Comparison of ENCODE assay signal across 16 cellular contexts in the genomic region with DNA sequence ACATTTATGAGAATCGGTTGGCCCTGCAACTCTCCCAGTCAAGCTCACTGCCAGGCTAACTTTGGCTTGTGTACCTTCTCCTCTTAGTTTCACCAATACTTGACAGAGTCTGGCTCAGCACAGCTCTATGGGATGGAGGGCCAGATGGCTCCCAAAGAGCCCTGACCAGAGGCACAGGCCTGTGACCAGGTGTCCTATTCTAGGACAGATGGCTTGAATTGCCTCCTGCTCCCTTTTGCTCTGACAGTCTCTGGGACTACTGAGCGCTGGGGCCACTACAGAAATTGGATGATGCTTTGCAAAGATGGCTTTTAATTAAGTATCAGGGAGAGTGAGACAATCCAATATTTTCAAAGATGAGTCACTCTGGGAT. TPM values are rescaled to one million over a fixed set of nuclear protein-coding genes. Genes with fewer than 3 reads are reported as not detected.
DNase-seq lines count a peak whose midpoint lies in the region; ATAC-seq, FAIRE-seq and TF ChIP-seq lines count a peak whose summit lies in the region.
"Had no signal": no experiment of that assay in that cellular context is flagged by ENCODE, and none has a peak within 500 bp of the region (broad histone marks: within the 10 kb centered on the region; RNA-seq: fewer than 3 reads in every experiment).

No MANE protein-coding gene starts in this region.

- H2BK120ac ChIP-seq in trophoblast cell (ENCODE audit: insufficient read depth, low read length, poor library complexity), result peak overlapping the region; percentile 84

- H3K36me3 Mint-ChIP-seq in HFFc6 (ENCODE audit: low read depth), result no peaks in the 10 kb centered on the region
- H3K36me3 Mint-ChIP-seq: type B pancreatic cell had no signal

- no peaks in the 10 kb centered on the region for H3K27me3 ChIP-seq in SJSA1 (replicated peaks)
- H3K27me3 ChIP-seq in foreskin keratinocyte, result no peaks in the 10 kb centered on the region
- no peaks in the 10 kb centered on the region for H3K27me3 ChIP-seq in trophoblast cell (ENCODE audit: insufficient read depth, low read length)
- H3K27me3 ChIP-seq: gastroesophageal sphincter, SJCRH30 had no signal

- no peak overlapping the region for H3K23ac ChIP-seq in trophoblast cell (ENCODE audit: low read length)

- H3K14ac ChIP-seq in trophoblast cell (ENCODE audit: low read length), result peak overlapping the region; percentile 88

- H3K9me3 ChIP-seq in SJSA1 (replicated peaks) (no peaks in the 10 kb centered on the region), trophoblast cell (ENCODE audit: insufficient read depth, low read depth, low read length) (no peaks in the 10 kb centered on the region)
- H3K9me3 ChIP-seq: gastroesophageal sphincter, SJCRH30 had no signal

- H2AK5ac ChIP-seq in trophoblast cell (ENCODE audit: low read length), result peak overlapping the region; percentile 97

- DNase-seq in HFFc6 (no peak), SJSA1 (ENCODE audit: low read depth in 1 of 2, low spot score in 2 of 2) (no peak), foreskin keratinocyte (no peak), trophoblast cell (no peak), GM12891 (ENCODE audit: insufficient read length, low spot score) (no peak), NCI-H2196 treated with DMSO at 0.1 percent for 48 hours (lab: John Stamatoyannopoulos, UW; ENCODE audit: unreplicated experiment) (no peak), NCI-H510A treated with DMSO at 0.1 percent for 48 hours (lab: John Stamatoyannopoulos, UW) (no peak)
- DNase-seq: activated effector memory CD4-positive, alpha-beta T cell treated with anti-CD3 and anti-CD28 coated beads, Interleukin-2, amount 50 U/mL, for 16 hours; NCI-H1417 treated with DMSO at 0.1 percent for 48 hours; stimulated activated naive CD8-positive, alpha-beta T cell treated with anti-CD3 and anti-CD28 coated beads, Interleukin-15, Interleukin-2, amounts not matched to agents 100 U/mL and 50 U/mL, for 24 hours; T-helper 9 cell had no signal

- H4K91ac ChIP-seq in trophoblast cell (ENCODE audit: low read depth, low read length), result peak overlapping the region; percentile 98

- H3K9ac ChIP-seq in trophoblast cell (ENCODE audit: low read length), result no peak overlapping the region

- H3K36me3 ChIP-seq in SJSA1 (no peaks in the 10 kb centered on the region), trophoblast cell (ENCODE audit: control insufficient read depth in 1 of 2, insufficient read depth in 2 of 2, low read length in 2 of 2) (no peaks in the 10 kb centered on the region)
- H3K36me3 ChIP-seq: gastroesophageal sphincter, SJCRH30 had no signal

- TF ChIP-seq CTCF in HFFc6 (IDR thresholded peaks at IDR 0.05), result no peak
- TF ChIP-seq CTCF in foreskin keratinocyte (conservative IDR thresholded peaks at IDR 0.05), result no peak

- H3K4me1 Mint-ChIP-seq in HFFc6 (ENCODE audit: low read depth), result peaks cover 40% of the 10 kb centered on the region

- ATAC-seq in foreskin keratinocyte, result no peak
- ATAC-seq in HG03571 (IDR thresholded peaks at IDR 0.05; ENCODE audit: unreplicated experiment), result no peak
- ATAC-seq: gastroesophageal sphincter; stimulated activated naive CD8-positive, alpha-beta T cell treated with anti-CD3 and anti-CD28 coated beads, Interleukin-15, Interleukin-2, amounts not matched to agents 100 U/mL and 50 U/mL, for 24 hours had no signal

- H3K4me2 ChIP-seq in trophoblast cell (ENCODE audit: low read length), result peak overlapping the region; percentile 1

- peak overlapping the region; percentile 66 for H3K4me3 Mint-ChIP-seq in HFFc6
- H3K4me3 Mint-ChIP-seq: type B pancreatic cell had no signal

- H3K79me1 ChIP-seq in trophoblast cell (ENCODE audit: low read length), result peaks cover 13% of the 10 kb centered on the region

- FAIRE-seq in GM12891 (lab: Jason Lieb, UNC), result no peak
- FAIRE-seq: endothelial cell of umbilical vein had no signal

- H2BK12ac ChIP-seq in trophoblast cell (ENCODE audit: low read length), result peak overlapping the region; percentile 89

- no peak overlapping the region for H4K8ac ChIP-seq in trophoblast cell (ENCODE audit: low read depth, low read length)

- H3K18ac ChIP-seq in trophoblast cell (ENCODE audit: low read length), result peak overlapping the region; percentile 96

- H3K4me1 ChIP-seq in SJSA1 (replicated peaks) (peaks cover 34% of the 10 kb centered on the region), foreskin keratinocyte (peaks cover 42% of the 10 kb centered on the region), trophoblast cell (ENCODE audit: control insufficient read depth in 1 of 2, insufficient read depth in 2 of 2, low read length in 2 of 2) (peaks cover 6 to 12% of the 10 kb centered on the region in 2 experiments)
- H3K4me1 ChIP-seq: gastroesophageal sphincter had no signal

- peaks cover 2% of the 10 kb centered on the region for H3K79me2 ChIP-seq in trophoblast cell (ENCODE audit: control insufficient read depth, insufficient read depth, low read length, poor library complexity)

- peak overlapping the region; percentile 57 for H3K27ac ChIP-seq in SJSA1
- H3K27ac ChIP-seq in foreskin keratinocyte, result peak overlapping the region; percentile 29
- peak overlapping the region; percentile 91 for H3K27ac ChIP-seq in trophoblast cell (ENCODE audit: low read depth, low read length)
- H3K27ac ChIP-seq: gastroesophageal sphincter, SJCRH30 had no signal

- H3K27me3 Mint-ChIP-seq in HFFc6 (ENCODE audit: insufficient read depth), result peaks cover 1% of the 10 kb centered on the region; the same call in 1 of the 2 replicates
- H3K27me3 Mint-ChIP-seq: type B pancreatic cell had no signal

- peak overlapping the region; percentile 5 for H2AFZ ChIP-seq in trophoblast cell (ENCODE audit: insufficient read depth, low read length, poor library complexity)

- peak overlapping the region; percentile 82 for H2BK5ac ChIP-seq in trophoblast cell (ENCODE audit: low read depth, low read length, poor library complexity)

- no peak for TF ChIP-seq POLR2A in GM12891 (IDR thresholded peaks at IDR 0.05; ENCODE audit: low read depth, low read length)

- H3K9me3 Mint-ChIP-seq in HFFc6, result no peaks in the 10 kb centered on the region
- H3K9me3 Mint-ChIP-seq: type B pancreatic cell had no signal

- peak overlapping the region; percentile 57 for H3K4ac ChIP-seq in trophoblast cell (ENCODE audit: low read depth, low read length)

- H3K27ac Mint-ChIP-seq in HFFc6, result peak overlapping the region; percentile 84
- H3K27ac Mint-ChIP-seq: type B pancreatic cell had no signal

- H4K12ac ChIP-seq in trophoblast cell (ENCODE audit: low read depth, low read length), result peak overlapping the region; percentile 68

- no CpG with 5 or more reads among the region's 2 CpGs for WGBS in trophoblast cell (ENCODE audit: extremely low coverage, insufficient coverage, insufficient read length)

- H3K4me3 ChIP-seq in SJSA1 (no peak overlapping the region), trophoblast cell (ENCODE audit: low read depth, low read length) (no peak overlapping the region)
- H3K4me3 ChIP-seq: gastroesophageal sphincter, SJCRH30 had no signal

TF ChIP-seq in GM12891, 5 proteins besides CTCF, POLR2A, EP300 and RAD21:
- TF ChIP-seq POLR2AphosphoS5 (IDR thresholded peaks at IDR 0.05; ENCODE audit: low read depth, low read length), result no peak
- no peak for TF ChIP-seq TAF1 (IDR thresholded peaks at IDR 0.05; ENCODE audit: low read depth, low read length)
- TF ChIP-seq PAX5 (IDR thresholded peaks at IDR 0.05; ENCODE audit: insufficient read depth, low read length, severe bottlenecking), result no peak
- no peak for TF ChIP-seq POU2F2 (IDR thresholded peaks at IDR 0.05; ENCODE audit: low read depth, low read length)
- TF ChIP-seq SPI1 (IDR thresholded peaks at IDR 0.05; ENCODE audit: low read depth, low read length), result no peak

RNA-seq across cellular contexts. Expression of gene ARID3B, which starts 10.3 kb away (rescaled TPM):
- total RNA-seq in HFFc6 (2021; fragmentation: NEBNext Ultra II Directional; extraction: Animal tissue kit (Norgen Biotek cat#: 25700)), result 1 to 10 TPM; 1.2 to 2.1 (median 1.6) TPM
- 0.44 and 1.4 TPM in 2 replicates for total RNA-seq in SJSA1 (2014; rRNA removed; shearing (Covaris generic))
- total RNA-seq in foreskin keratinocyte, result 7.9 and 8.6 TPM in 2 replicates
- polyA plus RNA-seq in foreskin keratinocyte, result 5.3 and 5.4 TPM in 2 replicates
- 92.5 and 95.1 TPM in 2 replicates for polyA plus RNA-seq in trophoblast cell (2013)
- polyA plus RNA-seq in GM12891 (2012; ENCODE audit: low read depth, missing spikeins), result 21.2 TPM

Comparison
In these comparisons a context has a peak if more than half of its experiments do, and no peak if none do; other contexts are left out.
1. H3K27ac ChIP-seq: peak in every context shown above with its lines; median percentile 91 in trophoblast cell; 57 in SJSA1; 29 in foreskin keratinocyte.